In genomic region chr22:31443516-31443915, GRCh38 we compare ENCODE assay signal across 22 cellular contexts. TPM values are rescaled to one million over a fixed set of nuclear protein-coding genes. Genes with fewer than 3 reads are reported as not detected.
A peak's percentile ranks its signal among the peaks of the same experiment; 100 is the strongest.
DNase-seq lines count a peak whose midpoint lies in the region; ATAC-seq and TF ChIP-seq lines count a peak whose summit lies in the region.
"Had no signal": no experiment of that assay in that cellular context is flagged by ENCODE, and none has a peak within 500 bp of the region (broad histone marks: within the 10 kb centered on the region; RNA-seq: fewer than 3 reads in every experiment).

No MANE protein-coding gene starts in this region.

- ATAC-seq in left ventricle myocardium superior: no peak
- ATAC-seq in GM23338: no peak
- ATAC-seq in omental fat pad (ENCODE audit: low FRiP score): no peak
- ATAC-seq: HepG2 had no signal

- peaks cover 42% of the 10 kb centered on the region for H3K4me1 ChIP-seq in cardiac muscle cell (ENCODE audit: low read depth)
- no peaks in the 10 kb centered on the region for H3K4me1 ChIP-seq in GM23338 (ENCODE audit: insufficient read depth)
- peaks cover 3% of the 10 kb centered on the region for H3K4me1 ChIP-seq in hepatocyte (ENCODE audit: insufficient read depth)
- peaks cover 11% of the 10 kb centered on the region for H3K4me1 ChIP-seq in smooth muscle cell (ENCODE audit: low read depth)

- peaks cover 8% of the 10 kb centered on the region for H3K27me3 Mint-ChIP-seq in GM23338 (ENCODE audit: insufficient read depth, low read depth, poor library complexity)
- H3K27me3 Mint-ChIP-seq: CD4-positive, CD25-positive, alpha-beta regulatory T cell had no signal

- peaks cover 54% of the 10 kb centered on the region for H3K36me3 Mint-ChIP-seq in GM23338 (ENCODE audit: low read depth)

- H3K27ac Mint-ChIP-seq in GM23338: no peak overlapping the region

- peaks cover 47% of the 10 kb centered on the region for H3K36me3 ChIP-seq in cardiac muscle cell
- H3K36me3 ChIP-seq in GM23338 (ENCODE audit: insufficient read depth): peaks cover 9% of the 10 kb centered on the region
- no peaks in the 10 kb centered on the region for H3K36me3 ChIP-seq in hepatocyte (replicated peaks; ENCODE audit: insufficient read depth, low read depth)
- peaks cover 11% of the 10 kb centered on the region for H3K36me3 ChIP-seq in smooth muscle cell (ENCODE audit: low read depth)

- H3K79me2 ChIP-seq in GM23338 (replicated peaks; ENCODE audit: insufficient read depth): no peaks in the 10 kb centered on the region
- H3K79me2 ChIP-seq in hepatocyte: no peaks in the 10 kb centered on the region
- H3K79me2 ChIP-seq in smooth muscle cell (ENCODE audit: low read depth): no peaks in the 10 kb centered on the region

- H2AFZ ChIP-seq in GM23338 (no peak overlapping the region), hepatocyte (no peak overlapping the region), smooth muscle cell (ENCODE audit: low read depth) (no peak overlapping the region)
- H2AFZ ChIP-seq: GM23248 had no signal

- 82% methylated on average over 7 of the region's 7 CpGs for WGBS in hepatocyte (ENCODE audit: low lambda C conversion rate, missing lambda C conversion rate)
- WGBS in smooth muscle cell (ENCODE audit: low lambda C conversion rate): 88% methylated on average over 7 of the region's 7 CpGs

- no peak overlapping the region for H3K4me2 ChIP-seq in GM23338
- H3K4me2 ChIP-seq in hepatocyte: no peak overlapping the region
- H3K4me2 ChIP-seq in smooth muscle cell: no peak overlapping the region

- no peaks in the 10 kb centered on the region for H3K4me1 Mint-ChIP-seq in GM23338
- H3K4me1 Mint-ChIP-seq: CD4-positive, CD25-positive, alpha-beta regulatory T cell had no signal

- H3K4me3 Mint-ChIP-seq in GM23338: no peak overlapping the region
- H3K4me3 Mint-ChIP-seq: CD4-positive, CD25-positive, alpha-beta regulatory T cell; H9 had no signal

- intact Hi-C loops in left ventricle myocardium superior (cut with micrococcal nuclease): no loop called here

- no peaks in the 10 kb centered on the region for H3K9me3 Mint-ChIP-seq in GM23338
- H3K9me3 Mint-ChIP-seq: CD4-positive, CD25-positive, alpha-beta regulatory T cell; H9 had no signal

- H3K9me3 ChIP-seq in cardiac muscle cell (ENCODE audit: low read depth) (no peaks in the 10 kb centered on the region), hepatocyte (ENCODE audit: low read depth) (no peaks in the 10 kb centered on the region), smooth muscle cell (replicated peaks; ENCODE audit: low read depth) (no peaks in the 10 kb centered on the region)

- peak overlapping the region; percentile 39 for H3K27ac ChIP-seq in cardiac muscle cell
- H3K27ac ChIP-seq in GM23338 (ENCODE audit: low read depth): 0 out of 2 replicates have a peak overlapping the region, but pooled peaks have one; percentile 66
- peak overlapping the region; percentile 24 for H3K27ac ChIP-seq in hepatocyte
- H3K27ac ChIP-seq in smooth muscle cell (ENCODE audit: low read depth): peak overlapping the region; percentile 19
- H3K27ac ChIP-seq: GM23248 had no signal

- no peaks in the 10 kb centered on the region for H3K9me2 ChIP-seq in GM23338 (ENCODE audit: insufficient read depth)
- H3K9me2 ChIP-seq in hepatocyte (replicated peaks; ENCODE audit: insufficient read depth): no peaks in the 10 kb centered on the region

- peaks cover 4% of the 10 kb centered on the region; the same call in 1 of the 2 replicates for H4K20me1 ChIP-seq in GM23338 (replicated peaks; ENCODE audit: insufficient read depth)
- H4K20me1 ChIP-seq in hepatocyte (ENCODE audit: insufficient read depth, poor library complexity, severe bottlenecking): no peaks in the 10 kb centered on the region
- H4K20me1 ChIP-seq in smooth muscle cell (ENCODE audit: low read depth): peaks cover 6% of the 10 kb centered on the region

- TF ChIP-seq CTCF in cardiac muscle cell (IDR thresholded peaks at IDR 0.05; ENCODE audit: low read depth, low read length) (no peak), GM23338 (conservative IDR thresholded peaks at IDR 0.05; ENCODE audit: low read depth in 2 of 2) (no peak), hepatocyte (IDR thresholded peaks at IDR 0.05; ENCODE audit: poor library complexity) (no peak), smooth muscle cell (IDR thresholded peaks at IDR 0.05; ENCODE audit: borderline replicate concordance, insufficient read depth, poor library complexity, severe bottlenecking) (no peak), omental fat pad (IDR thresholded peaks at IDR 0.05) (no peak)

- H3K27me3 ChIP-seq in cardiac muscle cell (no peaks in the 10 kb centered on the region), GM23338 (ENCODE audit: insufficient read depth) (no peaks in the 10 kb centered on the region), hepatocyte (no peaks in the 10 kb centered on the region), smooth muscle cell (ENCODE audit: low read depth) (no peaks in the 10 kb centered on the region)

- peaks cover 13% of the 10 kb centered on the region; the same call in 1 of the 2 replicates for H3F3A ChIP-seq in GM23338 (replicated peaks; ENCODE audit: low read depth)
- H3F3A ChIP-seq in smooth muscle cell (ENCODE audit: low read depth): peaks cover 19% of the 10 kb centered on the region

- H3K4me3 ChIP-seq in cardiac muscle cell (no peak overlapping the region), GM23338 (no peak overlapping the region), hepatocyte (no peak overlapping the region), smooth muscle cell (no peak overlapping the region)
- H3K4me3 ChIP-seq: GM23248 had no signal

- H3K9ac ChIP-seq in smooth muscle cell (ENCODE audit: low read depth): no peak overlapping the region
- H3K9ac ChIP-seq: GM23248 had no signal

- DNase-seq in cardiac muscle cell (ENCODE audit: low read depth in 1 of 2, low spot score in 1 of 2) (no peak), left ventricle myocardium superior (no peak), GM23338 (ENCODE audit: low spot score) (no peak), hepatocyte (ENCODE audit: low spot score) (no peak), smooth muscle cell (lab: John Stamatoyannopoulos, UW; ENCODE audit: unreplicated experiment) (no peak), omental fat pad (ENCODE audit: low spot score) (no peak), C1 segment of cervical spinal cord (lab: John Stamatoyannopoulos, UW) (no peak)
- DNase-seq: 8988T; ACHN; CD4-positive, CD25-positive, alpha-beta regulatory T cell; GM23248; H9; Karpas-422; NCI-H1092; NCI-H1417 treated with DMSO at 0.1 percent for 48 hours; NCI-H1694 treated with DMSO at 0.1 percent for 48 hours; NCI-H2081; NCI-H2227 treated with DMSO at 0.1 percent for 48 hours; NCI-H526 treated with DMSO at 0.1 percent for 48 hours; RPMI8226; SHP77 treated with DMSO at 0.1 percent for 48 hours had no signal

RNA-seq across cellular contexts. Expression of gene DRG1, which starts 44.1 kb away (rescaled TPM):
- total RNA-seq in cardiac muscle cell (55.0 and 70.6 TPM in 2 replicates), left ventricle myocardium superior (67.4 TPM), hepatocyte (52.2 and 55.2 TPM in 2 replicates), smooth muscle cell (59.5 and 78.4 TPM in 2 replicates), omental fat pad (10 to 100 TPM; 59.1 to 88.7 (median 69.2) TPM)
- polyA plus RNA-seq in cardiac muscle cell (94.1 and 100 TPM in 2 replicates), GM23338 (2016; fragmentation: Nextera tagmentation; extraction: Ambion mirVana) (78.1 and 87.6 TPM in 2 replicates), hepatocyte (66.4 and 71.0 TPM in 2 replicates), smooth muscle cell (64.3 and 69.2 TPM in 2 replicates)
- total RNA-seq in GM23338 (2014; rRNA removed; shearing (Covaris generic)): 63.9 and 69.7 TPM in 2 replicates

RNA-seq across cellular contexts. Expression of gene EIF4ENIF1, which starts 46.1 kb away (rescaled TPM):
- total RNA-seq in cardiac muscle cell (15.8 and 18.0 TPM in 2 replicates), left ventricle myocardium superior (26.8 TPM), hepatocyte (6.9 and 9.2 TPM in 2 replicates), smooth muscle cell (9.1 and 11.6 TPM in 2 replicates), omental fat pad (10 to 100 TPM in 3 of 4 donors, 1 to 10 TPM in 1; 9.5 to 20.5 (median 16.6) TPM)
- polyA plus RNA-seq in cardiac muscle cell (26.5 and 38.7 TPM in 2 replicates), GM23338 (2016; fragmentation: Nextera tagmentation; extraction: Ambion mirVana) (13.1 and 13.4 TPM in 2 replicates), hepatocyte (13.3 and 15.1 TPM in 2 replicates), smooth muscle cell (15.5 and 17.2 TPM in 2 replicates)
- 10.8 and 13.5 TPM in 2 replicates for total RNA-seq in GM23338 (2014; rRNA removed; shearing (Covaris generic))

RNA-seq across cellular contexts. Expression of gene SFI1, which starts 52.8 kb away (rescaled TPM):
- total RNA-seq in cardiac muscle cell: 18.2 and 23.8 TPM in 2 replicates
- 13.6 and 22.0 TPM in 2 replicates for polyA plus RNA-seq in cardiac muscle cell
- 8.8 TPM for total RNA-seq in left ventricle myocardium superior
- total RNA-seq in GM23338 (2014; rRNA removed; shearing (Covaris generic)): 23.8 and 25.6 TPM in 2 replicates
- polyA plus RNA-seq in GM23338 (2016; fragmentation: Nextera tagmentation; extraction: Ambion mirVana): 16.7 and 17.4 TPM in 2 replicates
- 14.2 and 16.1 TPM in 2 replicates for total RNA-seq in hepatocyte
- 23.3 and 26.8 TPM in 2 replicates for polyA plus RNA-seq in hepatocyte
- 8.3 and 26.9 TPM in 2 replicates for total RNA-seq in smooth muscle cell
- polyA plus RNA-seq in smooth muscle cell: 8.7 and 13.7 TPM in 2 replicates
- total RNA-seq in omental fat pad: 10 to 100 TPM in 3 of 4 donors, 1 to 10 TPM in 1; 8.8 to 19.9 (median 18.8) TPM
